Comparison of ENCODE assay signal across 26 cellular contexts in genomic region chr10:110149259-110149658, GRCh38.
"Had no signal": no experiment of that assay in that cellular context is flagged by ENCODE, and none has a peak within 500 bp of the region (broad histone marks: within the 10 kb centered on the region; RNA-seq: fewer than 3 reads in every experiment).

No MANE protein-coding gene starts in this region.

- H3K9me3 ChIP-seq: body of pancreas, pancreas, psoas muscle, suprapubic skin, tibial artery, upper lobe of right lung had no signal

- H3K4me1 ChIP-seq: body of pancreas, pancreas, psoas muscle, suprapubic skin, tibial artery, upper lobe of right lung had no signal

- H3K4me3 Mint-ChIP-seq: activated CD4-positive, alpha-beta memory T cell treated with anti-CD3 and anti-CD28 coated beads, Interleukin-2, amount 10 ng/mL, durations not matched to agents 7 days and 5 days; activated CD4-positive, alpha-beta T cell treated with anti-CD3 and anti-CD28 coated beads, Interleukin-2, amount 10 ng/mL, durations not matched to agents 24 days and 14 days; activated naive CD4-positive, alpha-beta T cell treated with anti-CD3 and anti-CD28 coated beads, Interleukin-2, amount 50 U/mL, for 24 hours; activated T-cell treated with anti-CD3 and anti-CD28 coated beads, Interleukin-2, amount 50 U/mL, for 4 hours; naive thymus-derived CD8-positive, alpha-beta T cell; T-cell had no signal

- H3K27ac Mint-ChIP-seq: activated CD4-positive, alpha-beta memory T cell treated with anti-CD3 and anti-CD28 coated beads, Interleukin-2, amount 10 ng/mL, durations not matched to agents 7 days and 5 days; activated CD4-positive, alpha-beta T cell treated with anti-CD3 and anti-CD28 coated beads, Interleukin-2, amount 10 ng/mL, durations not matched to agents 24 days and 14 days; activated naive CD4-positive, alpha-beta T cell treated with anti-CD3 and anti-CD28 coated beads, Interleukin-2, amount 50 U/mL, for 24 hours; activated T-helper 2 cell treated with anti-CD3 and anti-CD28 coated beads, Interferon-gamma antibody, Interleukin-2, Interleukin-4, amounts not matched to agents 10 μg/mL and 5 μg/mL and 100 μg/mL, durations not matched to agents 14 hours and 24 hours and 36 hours; T-cell had no signal

- ATAC-seq: activated T-cell treated with anti-CD3 and anti-CD28 coated beads, Interleukin-2, amount 50 U/mL, for 4 hours; body of pancreas; naive thymus-derived CD8-positive, alpha-beta T cell; pancreas; psoas muscle; T-cell; upper lobe of right lung had no signal

- H3K4me1 Mint-ChIP-seq: activated naive CD4-positive, alpha-beta T cell treated with anti-CD3 and anti-CD28 coated beads, Interleukin-2, amount 50 U/mL, for 24 hours had no signal

- H3K27me3 ChIP-seq: body of pancreas, pancreas had no signal

- H3K9me3 Mint-ChIP-seq: activated CD4-positive, alpha-beta memory T cell treated with anti-CD3 and anti-CD28 coated beads, Interleukin-2, amount 10 ng/mL, durations not matched to agents 7 days and 5 days; activated CD4-positive, alpha-beta T cell treated with anti-CD3 and anti-CD28 coated beads, Interleukin-2, amount 10 ng/mL, durations not matched to agents 24 days and 14 days; activated naive CD4-positive, alpha-beta T cell treated with anti-CD3 and anti-CD28 coated beads, Interleukin-2, amount 50 U/mL, for 24 hours; activated T-cell treated with anti-CD3 and anti-CD28 coated beads, Interleukin-2, amount 50 U/mL, for 4 hours; activated T-helper 2 cell treated with anti-CD3 and anti-CD28 coated beads, Interferon-gamma antibody, Interleukin-2, Interleukin-4, amounts not matched to agents 10 μg/mL and 5 μg/mL and 100 μg/mL, durations not matched to agents 14 hours and 24 hours and 36 hours; naive thymus-derived CD8-positive, alpha-beta T cell; T-cell had no signal

- H3K36me3 Mint-ChIP-seq: activated naive CD4-positive, alpha-beta T cell treated with anti-CD3 and anti-CD28 coated beads, Interleukin-2, amount 50 U/mL, for 24 hours; T-cell had no signal

- DNase-seq: activated CD4-positive, alpha-beta memory T cell treated with anti-CD3 and anti-CD28 coated beads, Interleukin-2, amount 10 ng/mL, durations not matched to agents 7 days and 5 days; activated CD4-positive, alpha-beta T cell treated with anti-CD3 and anti-CD28 coated beads, Interleukin-2, amount 10 ng/mL, durations not matched to agents 24 days and 14 days; activated CD4-positive, CD25-positive, alpha-beta regulatory T cell treated with anti-CD3 and anti-CD28 coated beads, Interleukin-2, amount 50 U/mL, for 72 hours; activated CD8-positive, alpha-beta memory T cell treated with anti-CD3 and anti-CD28 coated beads, Interleukin-2, amount 50 U/mL, for 48 hours; activated T-cell treated with anti-CD3 and anti-CD28 coated beads, Interleukin-2, amount 50 U/mL, for 4 hours; anterior cingulate cortex; body of pancreas; effector CD8-positive, alpha-beta T cell; hippocampal formation; left cardiac atrium; midbrain; naive thymus-derived CD8-positive, alpha-beta T cell; nucleus accumbens; pancreas; psoas muscle; stimulated activated CD4-positive, alpha-beta T cell treated with anti-CD3 and anti-CD28 coated beads, Interleukin-1b, Interleukin-23, amount 100 ng/mL, for 48 hours; stimulated activated CD4-positive, alpha-beta T cell treated with anti-CD3 and anti-CD28 coated beads, Interleukin-4, amount 100 ng/mL, for 4 hours; stimulated activated CD8-positive, alpha-beta memory T cell treated with anti-CD3 and anti-CD28 coated beads, Interleukin-4, amount 100 ng/mL, for 48 hours; stimulated activated naive CD4-positive, alpha-beta T cell; T-cell; tibial artery; upper lobe of right lung had no signal

- H3K27ac ChIP-seq: body of pancreas, pancreas, psoas muscle, suprapubic skin, tibial artery, upper lobe of right lung had no signal

- H3K4me2 ChIP-seq: smooth muscle cell had no signal

- H3K4me3 ChIP-seq: body of pancreas, pancreas, psoas muscle, smooth muscle cell, suprapubic skin, tibial artery, upper lobe of right lung had no signal

- H3K36me3 ChIP-seq: pancreas, suprapubic skin, tibial artery, upper lobe of right lung had no signal
